8 cellular contexts compared by ENCODE assay signal in genomic region chr12:77925536-77926108, GRCh38.
DNase-seq lines count a peak whose midpoint lies in the region; ATAC-seq, FAIRE-seq and TF ChIP-seq lines count a peak whose summit lies in the region.

No MANE protein-coding gene starts in this region.

- 0 to 2% (median 0%) methylated on average over 6 of the region's 6 CpGs for WGBS in heart left ventricle, 4 donors

- H3K9me3 ChIP-seq in heart left ventricle: no peaks in the 10 kb centered on the region

- H3K27ac ChIP-seq in heart left ventricle: no peak overlapping the region

- POLR2A ChIA-PET in activated naive CD8-positive, alpha-beta T cell treated with anti-CD3 and anti-CD28 coated beads, Interleukin-2, amount 10 ng/mL, durations not matched to agents 7 days and 5 days (lab: Charles Lee): no interaction called here

- intact Hi-C loops in heart left ventricle (cut with DNase I): loop anchor here (1.0 to 10.0 kb wide), 6 partner anchors 71 to 773 kb away; no protein-coding TSS in a partner anchor

- H3K27me3 Mint-ChIP-seq in activated naive CD8-positive, alpha-beta T cell treated with anti-CD3 and anti-CD28 coated beads, Interleukin-2, amount 10 ng/mL, durations not matched to agents 7 days and 5 days: no peaks in the 10 kb centered on the region

- H3K9me3 Mint-ChIP-seq in activated naive CD8-positive, alpha-beta T cell treated with anti-CD3 and anti-CD28 coated beads, Interleukin-2, amount 10 ng/mL, durations not matched to agents 7 days and 5 days: no peaks in the 10 kb centered on the region

- ATAC-seq in GM21360 (IDR thresholded peaks at IDR 0.05; ENCODE audit: unreplicated experiment): peak; percentile 100
- ATAC-seq in HG03520 (IDR thresholded peaks at IDR 0.05; ENCODE audit: unreplicated experiment): peak; percentile 100
- peak; percentile 73 for ATAC-seq in activated naive CD8-positive, alpha-beta T cell treated with anti-CD3 and anti-CD28 coated beads, Interleukin-2, amount 10 ng/mL, durations not matched to agents 7 days and 5 days (ENCODE audit: low read depth)
- ATAC-seq in heart left ventricle: peak; percentile 85 to 98 (median 92)

- FAIRE-seq in G401.6 (lab: Jason Lieb, UNC): peak; percentile 39

- H3K4me1 Mint-ChIP-seq in activated naive CD8-positive, alpha-beta T cell treated with anti-CD3 and anti-CD28 coated beads, Interleukin-2, amount 10 ng/mL, durations not matched to agents 7 days and 5 days: peaks cover 2% of the 10 kb centered on the region

- H3K36me3 Mint-ChIP-seq in activated naive CD8-positive, alpha-beta T cell treated with anti-CD3 and anti-CD28 coated beads, Interleukin-2, amount 10 ng/mL, durations not matched to agents 7 days and 5 days: no peaks in the 10 kb centered on the region

- H3K4me3 Mint-ChIP-seq in activated naive CD8-positive, alpha-beta T cell treated with anti-CD3 and anti-CD28 coated beads, Interleukin-2, amount 10 ng/mL, durations not matched to agents 7 days and 5 days: no peak overlapping the region

- peak; percentile 91 for DNase-seq in NCI-H446 treated with DMSO at 0.1 percent for 48 hours (lab: John Stamatoyannopoulos, UW)
- no peak for DNase-seq in activated naive CD8-positive, alpha-beta T cell treated with anti-CD3 and anti-CD28 coated beads, Interleukin-2, amount 10 ng/mL, durations not matched to agents 7 days and 5 days
- DNase-seq in heart left ventricle: peak; percentile 62 to 78 (median 73)
- DNase-seq in putamen (ENCODE audit: low spot score): peak; percentile 79
- DNase-seq in effector CD4-positive, alpha-beta T cell: no peak

- peak; percentile 80 to 98 (median 94) for TF ChIP-seq CTCF in heart left ventricle (IDR thresholded peaks at IDR 0.05)

- peaks cover 0 to 8% (median 0%) of the 10 kb centered on the region in 12 donors for H3K4me1 ChIP-seq in heart left ventricle

- peak overlapping the region in 5 of 12 donors; percentile 2 to 27 (median 13) for H3K4me3 ChIP-seq in heart left ventricle

- TF ChIP-seq POLR2A in heart left ventricle (IDR thresholded peaks at IDR 0.05): no peak

- H3K27ac Mint-ChIP-seq in activated naive CD8-positive, alpha-beta T cell treated with anti-CD3 and anti-CD28 coated beads, Interleukin-2, amount 10 ng/mL, durations not matched to agents 7 days and 5 days: no peak overlapping the region

- H3K36me3 ChIP-seq in heart left ventricle: no peaks in the 10 kb centered on the region

- no peaks in the 10 kb centered on the region for H3K27me3 ChIP-seq in heart left ventricle

Comparison
In these comparisons a context has a peak if more than half of its experiments do, and no peak if none do; other contexts are left out.
1. DNase-seq: peak in NCI-H446 treated with DMSO at 0.1 percent for 48 hours (single experiment), heart left ventricle (5 of 5) and putamen (single experiment); none in activated naive CD8-positive, alpha-beta T cell treated with anti-CD3 and anti-CD28 coated beads, Interleukin-2, amount 10 ng/mL, durations not matched to agents 7 days and 5 days (single experiment) and effector CD4-positive, alpha-beta T cell (single experiment).
2. Peak in every context shown above with its lines, with median percentiles within 50 percentile points of each other: ATAC-seq.